ENCODE assay signal across 7 cellular contexts in genomic region chr6:100880149-100880900, GRCh38. TPM values are rescaled to one million over a fixed set of nuclear protein-coding genes. Genes with fewer than 3 reads are reported as not detected.
DNase-seq lines count a peak whose midpoint lies in the region; ATAC-seq, FAIRE-seq and TF ChIP-seq lines count a peak whose summit lies in the region.

No MANE protein-coding gene starts in this region.

- H3K4me3 Mint-ChIP-seq in naive B cell, result peak overlapping the region; percentile 95 to 100 (median 99)

- H3K36me3 ChIP-seq in colonic mucosa, result no peaks in the 10 kb centered on the region

- H3K36me3 Mint-ChIP-seq in naive B cell, result peaks cover 0 to 9% of the 10 kb centered on the region in 2 donors

- H3K27ac Mint-ChIP-seq in naive B cell, result peak overlapping the region; percentile 95 to 100 (median 98)

- H3K9ac ChIP-seq in colonic mucosa (ENCODE audit: low read depth in 2 of 2, low read length in 2 of 2), result peak overlapping the region; percentile 86 to 91

- no peak for FAIRE-seq in GM18507 (lab: Jason Lieb, UNC)

- no peaks in the 10 kb centered on the region for H3K9me3 Mint-ChIP-seq in naive B cell

- intact Hi-C loops in colonic mucosa (cut with DNase I) (no loop called here), head of caudate nucleus (cut with DNase I) (no loop called here)

- TF ChIP-seq CTCF in colonic mucosa (IDR thresholded peaks at IDR 0.05), result no peak

- no peaks in the 10 kb centered on the region for H3K9me3 ChIP-seq in colonic mucosa

- no peaks in the 10 kb centered on the region for H3K27me3 ChIP-seq in colonic mucosa

- peak; percentile 3 for DNase-seq in GM18507 (ENCODE audit: extremely low spot score, insufficient read length, low read depth)
- peak; percentile 56 for DNase-seq in NCI-H69 (lab: John Stamatoyannopoulos, UW)
- DNase-seq in colonic mucosa, result peak; percentile 46
- no peak for DNase-seq in naive B cell
- no peak for DNase-seq in iPS-NIHi11 (ENCODE audit: low spot score)
- DNase-seq in head of caudate nucleus, result no peak
- DNase-seq in GM19240 (ENCODE audit: insufficient read length, low spot score), result no peak

- H3K27me3 Mint-ChIP-seq in naive B cell, result no peaks in the 10 kb centered on the region

- H3K4me1 ChIP-seq in colonic mucosa, result peaks cover 3% of the 10 kb centered on the region

- peak overlapping the region; percentile 91 for H3K27ac ChIP-seq in colonic mucosa

- no peak for ATAC-seq in naive B cell (ENCODE audit: low read depth in 2 of 2)

- peak overlapping the region; percentile 83 for H3K4me3 ChIP-seq in colonic mucosa

- H3K4me1 Mint-ChIP-seq in naive B cell, result peaks cover 19 to 34% (median 27%) of the 10 kb centered on the region in 3 donors

RNA-seq across cellular contexts. Expression of gene ASCC3, which starts 0.8 kb away (rescaled TPM):
- total RNA-seq in colonic mucosa, result 10 to 100 TPM; 33.7 to 41.9 TPM
- polyA plus RNA-seq in naive B cell (ENCODE audit: low read depth in 6 of 6), result 10 to 100 TPM; 15.7 to 28.6 (median 26.7) TPM

Comparison
In these comparisons a context has a peak if more than half of its experiments do, and no peak if none do; other contexts are left out.
1. DNase-seq: peak in GM18507 (single experiment), NCI-H69 (single experiment) and colonic mucosa (single experiment); none in naive B cell (single experiment), iPS-NIHi11 (single experiment), head of caudate nucleus (0 of 42) and GM19240 (single experiment).